ENCODE assay signal across 8 cellular contexts in the genomic region with DNA sequence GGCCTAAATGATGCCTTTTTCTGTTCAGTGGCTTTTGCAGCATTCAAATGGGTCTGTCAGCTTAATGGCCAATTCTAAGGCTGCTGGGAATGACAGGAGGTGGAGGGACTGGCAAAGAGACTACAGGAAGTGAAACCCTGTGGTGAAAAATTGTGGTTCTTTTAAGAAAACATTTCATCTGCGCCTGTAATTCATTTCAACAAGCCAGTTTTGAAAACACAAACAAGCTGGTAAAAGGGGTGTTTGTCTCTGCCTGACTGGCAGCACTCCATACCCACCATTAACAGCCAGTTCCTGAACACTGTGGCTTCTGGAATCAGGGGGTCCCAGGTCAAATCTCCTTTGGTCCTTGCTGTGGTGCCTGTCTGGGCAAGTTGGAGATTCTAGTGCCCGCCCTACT. TPM values are rescaled to one million over a fixed set of nuclear protein-coding genes. Genes with fewer than 3 reads are reported as not detected.
DNase-seq lines count a peak whose midpoint lies in the region; ATAC-seq and TF ChIP-seq lines count a peak whose summit lies in the region.

No MANE protein-coding gene starts in this region.

- no peak overlapping the region for H3K4ac ChIP-seq in IMR-90 (ENCODE audit: low read depth, low read length)

- no peak for TF ChIP-seq RAD21 in IMR-90 (IDR thresholded peaks at IDR 0.05; ENCODE audit: low read length)

- H2AK5ac ChIP-seq in IMR-90 (ENCODE audit: low read depth, low read length), result no peak overlapping the region

- no peak overlapping the region for H3K14ac ChIP-seq in IMR-90 (replicated peaks; ENCODE audit: low read depth, low read length)

- no peaks in the 10 kb centered on the region for H3K27me3 Mint-ChIP-seq in activated naive CD8-positive, alpha-beta T cell treated with anti-CD3 and anti-CD28 coated beads for 36 hours
- H3K27me3 Mint-ChIP-seq in glutamatergic neuron (ENCODE audit: unreplicated experiment), result peaks cover 12% of the 10 kb centered on the region

- peak overlapping the region; percentile 41; the same call in 1 of the 2 replicates for H2BK120ac ChIP-seq in IMR-90 (ENCODE audit: low read depth, low read length)

- H2AFZ ChIP-seq in IMR-90 (replicated peaks; ENCODE audit: low read length, poor library complexity), result peak overlapping the region; percentile 84

- H3K4me2 ChIP-seq in IMR-90 (ENCODE audit: low read depth, low read length), result no peak overlapping the region

- peaks cover 3% of the 10 kb centered on the region for H3K9me1 ChIP-seq in IMR-90 (ENCODE audit: insufficient read depth, low read length)

- BruUV-seq in IMR-90 (replicated peaks; lab: Mats Ljungman, UMichigan), result no TSS peak

- no peak overlapping the region for H3K4me3 Mint-ChIP-seq in activated naive CD8-positive, alpha-beta T cell treated with anti-CD3 and anti-CD28 coated beads for 36 hours
- H3K4me3 Mint-ChIP-seq in glutamatergic neuron (ENCODE audit: unreplicated experiment), result no peak overlapping the region

- H2AK9ac ChIP-seq in IMR-90 (replicated peaks; ENCODE audit: low read depth, low read length, poor library complexity), result no peak overlapping the region

- peak overlapping the region; percentile 82 for H3K27ac Mint-ChIP-seq in activated naive CD8-positive, alpha-beta T cell treated with anti-CD3 and anti-CD28 coated beads for 36 hours
- no peak overlapping the region for H3K27ac Mint-ChIP-seq in glutamatergic neuron (ENCODE audit: unreplicated experiment)

- DNase-seq in A172 (ENCODE audit: low spot score) (peak; percentile 35), IMR-90 (no peak), DMS53 (lab: John Stamatoyannopoulos, UW) (no peak), glutamatergic neuron (no peak), NCI-H1436 treated with DMSO at 0.1 percent for 48 hours (lab: John Stamatoyannopoulos, UW) (no peak), DMS53 treated with DMSO at 0.1 percent for 48 hours (lab: John Stamatoyannopoulos, UW; ENCODE audit: unreplicated experiment) (no peak)
- no peak for DNase-seq in activated naive CD8-positive, alpha-beta T cell treated with anti-CD3 and anti-CD28 coated beads for 36 hours

- no peaks in the 10 kb centered on the region for H3K9me3 ChIP-seq in IMR-90 (ENCODE audit: control insufficient read depth, insufficient read depth, low read length)

- POLR2A ChIA-PET in IMR-90 (lab: Charles Lee; ENCODE audit: unreplicated experiment), result no interaction called here

- dilution Hi-C loops in IMR-90 (cut with HindIII; ENCODE audit: low sequenced_read_pairs, unreplicated experiment), result no loop called here

- no peak overlapping the region for H4K5ac ChIP-seq in IMR-90 (ENCODE audit: low read depth, low read length)

- H2BK20ac ChIP-seq in IMR-90 (ENCODE audit: low read depth, low read length), result no peak overlapping the region

- H3K4me1 ChIP-seq in IMR-90 (ENCODE audit: control insufficient read depth, insufficient read depth, low read length), result peaks cover 2% of the 10 kb centered on the region

- H3K9me3 Mint-ChIP-seq in activated naive CD8-positive, alpha-beta T cell treated with anti-CD3 and anti-CD28 coated beads for 36 hours, result peaks cover 19% of the 10 kb centered on the region
- H3K9me3 Mint-ChIP-seq in glutamatergic neuron (ENCODE audit: unreplicated experiment), result peaks cover 19% of the 10 kb centered on the region

- H2BK5ac ChIP-seq in IMR-90 (ENCODE audit: low read depth, low read length, poor library complexity, severe bottlenecking), result no peak overlapping the region

- H4K91ac ChIP-seq in IMR-90 (ENCODE audit: insufficient read depth, low read depth, low read length), result no peak overlapping the region

- peaks cover 9 to 14% of the 10 kb centered on the region in 2 experiments; a peak in 2 of 4 replicates for H3K79me1 ChIP-seq in IMR-90 (ENCODE audit: low read depth in 1 of 2, low read length in 2 of 2)

- intact Hi-C loops in IMR-90 (cut with micrococcal nuclease), result no loop called here

- H3K4me3 ChIP-seq in IMR-90 (ENCODE audit: insufficient read depth, low read depth, low read length), result no peak overlapping the region

- no peaks in the 10 kb centered on the region for H3K36me3 ChIP-seq in IMR-90 (ENCODE audit: control insufficient read depth, insufficient read depth, low read length)

- no peak overlapping the region for H3K23ac ChIP-seq in IMR-90 (ENCODE audit: low read depth, low read length)

- no peak for TF ChIP-seq POLR2A in IMR-90 (IDR thresholded peaks at IDR 0.05; ENCODE audit: low read depth, low read length)

- CTCF ChIA-PET in IMR-90 (lab: Yijun Ruan, JAX), result no interaction called here

- H3K4me1 Mint-ChIP-seq in activated naive CD8-positive, alpha-beta T cell treated with anti-CD3 and anti-CD28 coated beads for 36 hours, result peaks cover 64% of the 10 kb centered on the region
- peaks cover 5% of the 10 kb centered on the region for H3K4me1 Mint-ChIP-seq in glutamatergic neuron (ENCODE audit: low read depth, unreplicated experiment)

- H4K8ac ChIP-seq in IMR-90 (ENCODE audit: low read depth in 2 of 2, low read length in 2 of 2), result 0 out of 4 replicates have a peak overlapping the region, but pooled peaks of 1 of the 2 experiments have one; percentile 6

- in situ Hi-C loops in IMR-90 (cut with MboI; ENCODE audit: low sequenced_read_pairs), result no loop called here

- ATAC-seq in GM18858 (IDR thresholded peaks at IDR 0.05; ENCODE audit: unreplicated experiment) (peak; percentile 34), IMR-90 (ENCODE audit: low read depth) (no peak)

- peaks cover 18% of the 10 kb centered on the region for H3K27me3 ChIP-seq in IMR-90 (ENCODE audit: control insufficient read depth, insufficient read depth, low read length)

- H3K56ac ChIP-seq in IMR-90 (ENCODE audit: extremely low read depth, insufficient read depth, low read length), result no peak overlapping the region

- TF ChIP-seq CTCF in IMR-90 (conservative IDR thresholded peaks at IDR 0.05; ENCODE audit: low read depth, low read length) (no peak), glutamatergic neuron (IDR thresholded peaks at IDR 0.05; ENCODE audit: partially characterized antibody, unreplicated experiment) (no peak)

- H3K9ac ChIP-seq in IMR-90 (ENCODE audit: low read depth, low read length), result no peak overlapping the region

- peaks cover 9% of the 10 kb centered on the region for H3K36me3 Mint-ChIP-seq in activated naive CD8-positive, alpha-beta T cell treated with anti-CD3 and anti-CD28 coated beads for 36 hours
- H3K36me3 Mint-ChIP-seq in glutamatergic neuron (ENCODE audit: unreplicated experiment), result no peaks in the 10 kb centered on the region

- no peaks in the 10 kb centered on the region for H4K20me1 ChIP-seq in IMR-90 (ENCODE audit: insufficient read depth, low read length)

- no peak overlapping the region for H3K18ac ChIP-seq in IMR-90 (ENCODE audit: low read depth, low read length)

- no peak overlapping the region; the same call in 2 of the 3 replicates for H2BK15ac ChIP-seq in IMR-90 (ENCODE audit: low read depth, low read length)

- no CpG with 5 or more reads among the region's 2 CpGs for WGBS in IMR-90 (ENCODE audit: extremely low coverage in 2 of 2, insufficient read length in 1 of 2), 2 experiments

- H3K27ac ChIP-seq in IMR-90 (ENCODE audit: insufficient read depth, low read length), result no peak overlapping the region

TF ChIP-seq in IMR-90, 13 proteins besides CTCF, POLR2A, EP300 and RAD21:
- no peak for TF ChIP-seq CEBPB (IDR thresholded peaks at IDR 0.05; ENCODE audit: low read depth, low read length)
- no peak for TF ChIP-seq MXI1 (IDR thresholded peaks at IDR 0.05; ENCODE audit: borderline replicate concordance, low read depth, low read length)
- TF ChIP-seq NFE2L2 (IDR thresholded peaks at IDR 0.05; ENCODE audit: low read depth, low read length), result no peak
- TF ChIP-seq CHD1 (IDR thresholded peaks at IDR 0.05; ENCODE audit: low read depth, low read length), result no peak
- TF ChIP-seq FOS (IDR thresholded peaks at IDR 0.05; ENCODE audit: low read depth, low read length), result no peak
- no peak for TF ChIP-seq MAZ (IDR thresholded peaks at IDR 0.05; ENCODE audit: borderline replicate concordance, low read depth, low read length)
- no peak for TF ChIP-seq RCOR1 (IDR thresholded peaks at IDR 0.05; ENCODE audit: insufficient replicate concordance, low read length)
- TF ChIP-seq SMC3 (IDR thresholded peaks at IDR 0.05; ENCODE audit: low read depth, low read length), result no peak
- TF ChIP-seq, protein P1, sequence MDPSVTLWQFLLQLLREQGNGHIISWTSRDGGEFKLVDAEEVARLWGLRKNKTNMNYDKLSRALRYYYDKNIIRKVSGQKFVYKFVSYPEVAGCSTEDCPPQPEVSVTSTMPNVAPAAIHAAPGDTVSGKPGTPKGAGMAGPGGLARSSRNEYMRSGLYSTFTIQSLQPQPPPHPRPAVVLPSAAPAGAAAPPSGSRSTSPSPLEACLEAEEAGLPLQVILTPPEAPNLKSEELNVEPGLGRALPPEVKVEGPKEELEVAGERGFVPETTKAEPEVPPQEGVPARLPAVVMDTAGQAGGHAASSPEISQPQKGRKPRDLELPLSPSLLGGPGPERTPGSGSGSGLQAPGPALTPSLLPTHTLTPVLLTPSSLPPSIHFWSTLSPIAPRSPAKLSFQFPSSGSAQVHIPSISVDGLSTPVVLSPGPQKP (IDR thresholded peaks at IDR 0.05; ENCODE audit: borderline replicate concordance, low read depth, low read length), result no peak
- no peak for TF ChIP-seq MAFK (IDR thresholded peaks at IDR 0.05; ENCODE audit: low read depth, low read length)
- no peak for TF ChIP-seq RFX5 (IDR thresholded peaks at IDR 0.05; ENCODE audit: low read depth, low read length)
- TF ChIP-seq BHLHE40 (IDR thresholded peaks at IDR 0.05; ENCODE audit: low read depth, low read length), result no peak
- TF ChIP-seq USF2 (IDR thresholded peaks at IDR 0.05; ENCODE audit: low read depth, low read length), result no peak

RNA-seq across cellular contexts. Expression of gene KDM8, which starts 3.6 kb away (rescaled TPM):
- 2.7 and 6.0 TPM in 2 replicates for total RNA-seq in A172 (2014; rRNA removed; shearing (Covaris generic))
- total RNA-seq in IMR-90 (2012; rRNA removed) (3.2 and 3.6 TPM in 2 replicates), glutamatergic neuron (ENCODE audit: unreplicated experiment) (9.6 TPM)
- polyA plus RNA-seq in IMR-90 (2012; rRNA removed), result 3.8 and 4.3 TPM in 2 replicates
- polyA plus RNA-seq in IMR-90 (2012; cell fraction: cytosol; rRNA removed), result 2.5 and 3.1 TPM in 2 replicates
- 8.7 and 13.5 TPM in 2 replicates for polyA plus RNA-seq in IMR-90 (2012; cell fraction: nucleus; rRNA removed; ENCODE audit: low replicate concordance)
- 10 to 100 TPM in 1 of 2 experiments, 1 to 10 TPM in 1; 9.9 to 12.2 TPM for total RNA-seq in activated naive CD8-positive, alpha-beta T cell treated with anti-CD3 and anti-CD28 coated beads for 36 hours
